ENCODE assay signal across 11 cellular contexts in the genomic region with DNA sequence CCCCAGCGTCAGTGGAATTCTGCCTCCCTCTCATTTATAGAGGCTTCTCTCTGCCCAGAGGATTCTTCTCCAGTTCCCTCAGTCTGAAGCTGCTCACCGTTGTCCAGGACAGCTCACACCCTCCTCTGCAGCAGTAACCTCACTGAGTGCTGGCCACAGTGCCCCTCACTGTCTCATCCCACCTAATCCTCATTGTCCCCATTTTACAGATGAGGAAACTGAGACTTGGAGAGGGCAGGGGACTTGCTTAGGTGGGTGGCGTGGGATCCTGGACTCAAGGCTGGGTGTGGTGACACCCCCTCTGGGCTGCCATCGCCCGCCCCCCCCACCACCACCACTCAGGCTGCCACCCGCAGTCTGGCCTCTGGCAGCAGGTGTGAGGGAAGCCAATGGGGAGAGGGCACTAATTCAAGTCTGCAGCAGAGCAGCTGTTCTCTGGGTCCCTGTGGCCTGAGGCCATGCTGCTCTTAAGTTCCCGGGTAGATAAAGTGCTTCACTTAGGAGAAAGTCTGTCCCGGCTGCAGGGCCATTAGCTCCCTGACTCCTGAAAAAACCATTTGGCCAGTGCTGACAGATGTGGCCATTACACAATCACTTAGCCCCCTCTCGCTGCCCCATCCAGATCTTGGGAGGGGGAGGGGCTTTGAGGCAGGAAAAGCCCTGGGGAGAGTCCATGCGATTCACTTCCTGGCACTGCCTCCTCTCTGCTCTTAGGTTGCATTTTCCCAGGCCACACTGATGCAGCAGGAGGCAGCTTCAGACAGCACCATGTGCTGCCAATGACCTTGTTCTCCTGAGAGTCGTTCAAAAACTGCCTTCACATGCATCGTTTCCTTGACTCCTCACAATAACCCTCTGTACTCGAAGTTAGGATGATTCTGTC. TPM values are rescaled to one million over a fixed set of nuclear protein-coding genes. Genes with fewer than 3 reads are reported as not detected.
DNase-seq lines count a peak whose midpoint lies in the region; TF ChIP-seq lines count a peak whose summit lies in the region.
"Had no signal": no experiment of that assay in that cellular context is flagged by ENCODE, and none has a peak within 500 bp of the region (broad histone marks: within the 10 kb centered on the region; RNA-seq: fewer than 3 reads in every experiment).

No MANE protein-coding gene starts in this region.

- DNase-seq in EH (ENCODE audit: low read depth) (peak; percentile 78), NCI-H345 (lab: John Stamatoyannopoulos, UW) (peak; percentile 46), endodermal cell (peak; percentile 81), myocyte (ENCODE audit: low read depth) (peak; percentile 64)
- no peak for DNase-seq in stimulated activated CD4-positive, alpha-beta T cell treated with anti-CD3 and anti-CD28 coated beads, Interleukin-1b, Interleukin-23, amount 100 ng/mL, for 48 hours
- no peak for DNase-seq in stimulated activated CD4-positive, alpha-beta T cell treated with anti-CD3 and anti-CD28 coated beads, Interleukin-12 subunit alpha, Interleukin-12 subunit beta, amount 100 ng/mL, for 4 hours
- no peak for DNase-seq in activated T-cell treated with anti-CD3 and anti-CD28 coated beads, Interleukin-2, amount 50 U/mL, for 48 hours
- DNase-seq in T-helper 2 cell treated with Interferon-gamma antibody and Interleukin-4, amounts not matched to agents 5 μg/mL and 100 μg/mL, for 36 hours (ENCODE audit: low spot score): no peak
- DNase-seq: colonic mucosa, KG1, kidney had no signal

- 72 to 73% methylated on average over 6 to 10 of the region's 13 CpGs for WGBS in endodermal cell (ENCODE audit: insufficient coverage in 1 of 2, insufficient read length in 1 of 2), 2 experiments

- H3K4me3 Mint-ChIP-seq in endodermal cell: no peak overlapping the region
- no peak overlapping the region for H3K4me3 Mint-ChIP-seq in T-helper 2 cell treated with Interferon-gamma antibody and Interleukin-4, amounts not matched to agents 5 μg/mL and 100 μg/mL, for 36 hours

- no peak overlapping the region for H3K4me3 ChIP-seq in endodermal cell (ENCODE audit: low read length)
- H3K4me3 ChIP-seq: colonic mucosa had no signal

- H3K27me3 Mint-ChIP-seq in endodermal cell (ENCODE audit: insufficient read depth): no peaks in the 10 kb centered on the region
- H3K27me3 Mint-ChIP-seq in T-helper 2 cell treated with Interferon-gamma antibody and Interleukin-4, amounts not matched to agents 5 μg/mL and 100 μg/mL, for 36 hours (ENCODE audit: low read depth): peaks cover 2% of the 10 kb centered on the region

- no peaks in the 10 kb centered on the region for H3K36me3 Mint-ChIP-seq in endodermal cell (ENCODE audit: low read depth)
- no peaks in the 10 kb centered on the region for H3K36me3 Mint-ChIP-seq in T-helper 2 cell treated with Interferon-gamma antibody and Interleukin-4, amounts not matched to agents 5 μg/mL and 100 μg/mL, for 36 hours (ENCODE audit: low read depth)

- no peaks in the 10 kb centered on the region for H3K27me3 ChIP-seq in endodermal cell (ENCODE audit: control insufficient read depth, insufficient read depth, low read length, poor library complexity, severe bottlenecking)
- H3K27me3 ChIP-seq: colonic mucosa had no signal

- H3K9me3 Mint-ChIP-seq in endodermal cell: no peaks in the 10 kb centered on the region
- H3K9me3 Mint-ChIP-seq in T-helper 2 cell treated with Interferon-gamma antibody and Interleukin-4, amounts not matched to agents 5 μg/mL and 100 μg/mL, for 36 hours: no peaks in the 10 kb centered on the region

- no peaks in the 10 kb centered on the region for H3K36me3 ChIP-seq in endodermal cell (ENCODE audit: control insufficient read depth, insufficient read depth, low read length)
- H3K36me3 ChIP-seq: colonic mucosa had no signal

- peaks cover 4% of the 10 kb centered on the region for H3K4me1 Mint-ChIP-seq in endodermal cell
- peaks cover 3% of the 10 kb centered on the region for H3K4me1 Mint-ChIP-seq in T-helper 2 cell treated with Interferon-gamma antibody and Interleukin-4, amounts not matched to agents 5 μg/mL and 100 μg/mL, for 36 hours (ENCODE audit: low read depth)

- no peaks in the 10 kb centered on the region for H3K9me3 ChIP-seq in endodermal cell (ENCODE audit: control insufficient read depth, low read length)
- H3K9me3 ChIP-seq: colonic mucosa had no signal

- H3K27ac Mint-ChIP-seq in endodermal cell: no peak overlapping the region
- no peak overlapping the region for H3K27ac Mint-ChIP-seq in T-helper 2 cell treated with Interferon-gamma antibody and Interleukin-4, amounts not matched to agents 5 μg/mL and 100 μg/mL, for 36 hours

- no peaks in the 10 kb centered on the region for H3K4me1 ChIP-seq in endodermal cell (ENCODE audit: control insufficient read depth, insufficient read depth, low read length)
- H3K4me1 ChIP-seq: colonic mucosa had no signal

- H3K27ac ChIP-seq in endodermal cell (ENCODE audit: low read depth, low read length): peak overlapping the region; percentile 44
- H3K27ac ChIP-seq: colonic mucosa had no signal

- H3K9ac ChIP-seq in endodermal cell (ENCODE audit: extremely low read depth, low read length, poor library complexity, severe bottlenecking): no peak overlapping the region

- no peak for TF ChIP-seq CTCF in endodermal cell (conservative IDR thresholded peaks at IDR 0.05)

RNA-seq across cellular contexts. Expression of a gene that starts 36.3 kb away (rescaled TPM):
- not detected for total RNA-seq in endodermal cell
- polyA plus RNA-seq in endodermal cell (2013, experiment 1 of 2): 0.82 TPM
- polyA plus RNA-seq in endodermal cell (2013, experiment 2 of 2): 0.17 TPM
- not detected in 2 replicates for total RNA-seq in myocyte
- polyA plus RNA-seq in myocyte (2012): 0.03 TPM
- total RNA-seq: kidney had no signal

Comparison
In these comparisons a context has a peak if more than half of its experiments do, and no peak if none do; other contexts are left out.
1. DNase-seq: peak in EH (single experiment), NCI-H345 (single experiment), endodermal cell (single experiment) and myocyte (single experiment); none in stimulated activated CD4-positive, alpha-beta T cell treated with anti-CD3 and anti-CD28 coated beads, Interleukin-1b, Interleukin-23, amount 100 ng/mL, for 48 hours (single experiment), stimulated activated CD4-positive, alpha-beta T cell treated with anti-CD3 and anti-CD28 coated beads, Interleukin-12 subunit alpha, Interleukin-12 subunit beta, amount 100 ng/mL, for 4 hours (single experiment), activated T-cell treated with anti-CD3 and anti-CD28 coated beads, Interleukin-2, amount 50 U/mL, for 48 hours (0 of 2) and T-helper 2 cell treated with Interferon-gamma antibody and Interleukin-4, amounts not matched to agents 5 μg/mL and 100 μg/mL, for 36 hours (single experiment).